In genomic region chr2:118049140-118050128, GRCh38 we compare ENCODE assay signal across 1 cellular context.
A peak's percentile ranks its signal among the peaks of the same experiment; 100 is the strongest.
TF ChIP-seq lines count a peak whose summit lies in the region.

No MANE protein-coding gene starts in this region.

TF ChIP-seq in GM12878, 131 proteins besides CTCF, POLR2A, EP300 and RAD21 (continued from another document):
- TF ChIP-seq EED (IDR thresholded peaks at IDR 0.05; ENCODE audit: low read depth) = no peak
- TF ChIP-seq GABPA (IDR thresholded peaks at IDR 0.05; ENCODE audit: low read depth) = no peak
- no peak for TF ChIP-seq RFX5 (IDR thresholded peaks at IDR 0.05; ENCODE audit: low read depth, low read length)
- TF ChIP-seq IKZF1 (conservative IDR thresholded peaks at IDR 0.05) = peak; percentile 87
- TF ChIP-seq STAT3 (IDR thresholded peaks at IDR 0.05; ENCODE audit: low read depth, low read length) = no peak
- TF ChIP-seq RB1 (IDR thresholded peaks at IDR 0.05; ENCODE audit: borderline replicate concordance) = no peak
- no peak for TF ChIP-seq KDM1A (IDR thresholded peaks at IDR 0.05; ENCODE audit: borderline replicate concordance)
- no peak for TF ChIP-seq SP1 (IDR thresholded peaks at IDR 0.05; ENCODE audit: low read depth, low read length)
- no peak for TF ChIP-seq SUZ12 (IDR thresholded peaks at IDR 0.05; ENCODE audit: unreplicated experiment)
- TF ChIP-seq CHD4 (IDR thresholded peaks at IDR 0.05) = no peak
- TF ChIP-seq PKNOX1 (IDR thresholded peaks at IDR 0.05) = peak; percentile 90
- TF ChIP-seq CBFB (IDR thresholded peaks at IDR 0.05; ENCODE audit: low read depth) = no peak
- TF ChIP-seq YY1 (IDR thresholded peaks at IDR 0.05; ENCODE audit: low read depth, low read length) = no peak
- TF ChIP-seq HDAC2 (IDR thresholded peaks at IDR 0.05) = no peak
- peak; percentile 64 for TF ChIP-seq BCL11A (IDR thresholded peaks at IDR 0.05; ENCODE audit: low read depth, low read length)
- no peak for TF ChIP-seq EGR1 (IDR thresholded peaks at IDR 0.05; ENCODE audit: borderline replicate concordance in 1 of 2, low read depth in 2 of 2, low read length in 2 of 2)
- 0 out of 4 replicates have a peak, but pooled peaks of 1 of the 2 experiments have one; percentile 40 for TF ChIP-seq ETV6 (conservative IDR thresholded peaks at IDR 0.05 in 1 of 2, IDR thresholded peaks at IDR 0.05 in 1 of 2; ENCODE audit: borderline replicate concordance in 1 of 2, low read depth in 1 of 2)
- peak; percentile 90 for TF ChIP-seq NR2F1 (conservative IDR thresholded peaks at IDR 0.05)
- TF ChIP-seq NKRF (conservative IDR thresholded peaks at IDR 0.05) = no peak
- no peak for TF ChIP-seq ZBTB4 (CRISPR knock-in tag; IDR thresholded peaks at IDR 0.05)
- no peak for TF ChIP-seq SUPT20H (IDR thresholded peaks at IDR 0.05; ENCODE audit: borderline replicate concordance, control insufficient read depth, low read depth, low read length)
- no peak for TF ChIP-seq SREBF2 (IDR thresholded peaks at IDR 0.05; ENCODE audit: low read length)
- TF ChIP-seq ZNF24 (IDR thresholded peaks at IDR 0.05) = no peak; the same call in 1 of the 2 replicates
- no peak for TF ChIP-seq YBX1 (IDR thresholded peaks at IDR 0.05)
- no peak for TF ChIP-seq TAF1 (IDR thresholded peaks at IDR 0.05; ENCODE audit: borderline replicate concordance, low read depth, low read length)
- TF ChIP-seq SRF (IDR thresholded peaks at IDR 0.05; ENCODE audit: low read depth in 2 of 2, low read length in 2 of 2) = no peak
- TF ChIP-seq ATF3 (IDR thresholded peaks at IDR 0.05; ENCODE audit: borderline replicate concordance, extremely low read depth, low read depth, low read length) = no peak
- TF ChIP-seq EZH2 (IDR thresholded peaks at IDR 0.05; ENCODE audit: borderline replicate concordance, control insufficient read depth, low read depth, low read length) = no peak
- peak; percentile 84 for TF ChIP-seq SMAD1 (IDR thresholded peaks at IDR 0.05; ENCODE audit: low read depth, partially characterized antibody)
- no peak; the same call in 1 of the 2 replicates for TF ChIP-seq CREM (IDR thresholded peaks at IDR 0.05; ENCODE audit: low read depth)
- no peak for TF ChIP-seq CHD2 (IDR thresholded peaks at IDR 0.05; ENCODE audit: borderline replicate concordance, low read depth, low read length)
- TF ChIP-seq E4F1 (IDR thresholded peaks at IDR 0.05; ENCODE audit: borderline replicate concordance, partially characterized antibody) = no peak
- no peak for TF ChIP-seq LARP7 (IDR thresholded peaks at IDR 0.05)
- TF ChIP-seq BCL3 (IDR thresholded peaks at IDR 0.05; ENCODE audit: borderline replicate concordance, insufficient read depth, low read depth, low read length, poor library complexity, severe bottlenecking) = no peak
